18 cellular contexts compared by ENCODE assay signal in the genomic region with DNA sequence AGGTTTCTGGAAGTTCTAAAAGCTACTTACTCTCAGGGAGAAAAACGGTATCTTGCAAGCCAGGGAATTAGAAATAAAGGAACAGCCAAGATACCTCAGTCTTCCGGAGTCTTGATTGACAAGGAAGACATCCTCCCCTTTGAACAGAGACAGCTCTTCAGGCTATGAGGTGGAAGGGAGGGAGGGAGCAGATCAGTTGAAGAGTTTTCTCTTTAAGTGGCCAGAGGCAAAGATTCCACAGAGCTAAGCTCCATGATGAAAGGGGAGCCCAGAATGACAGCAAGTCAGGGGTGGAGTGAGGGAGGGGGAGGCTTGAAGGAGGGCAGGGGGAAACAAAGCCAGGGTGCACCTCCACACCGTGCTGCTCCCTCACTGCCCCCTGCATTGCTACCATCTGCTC. TPM values are rescaled to one million over a fixed set of nuclear protein-coding genes. Genes with fewer than 3 reads are reported as not detected.
DNase-seq lines count a peak whose midpoint lies in the region; ATAC-seq and TF ChIP-seq lines count a peak whose summit lies in the region.
"Had no signal": no experiment of that assay in that cellular context is flagged by ENCODE, and none has a peak within 500 bp of the region (broad histone marks: within the 10 kb centered on the region; RNA-seq: fewer than 3 reads in every experiment).

No MANE protein-coding gene starts in this region.

- H3F3A ChIP-seq in Loucy (ENCODE audit: low read depth) = no peaks in the 10 kb centered on the region; the same call in 1 of the 2 replicates

- 0 out of 2 replicates have a peak overlapping the region, but pooled peaks have one; percentile 51 for H2AFZ ChIP-seq in Loucy (ENCODE audit: low read length)

- no peak for DNase-seq in WERI-Rb-1
- DNase-seq in left kidney (ENCODE audit: low read depth, low spot score) = peak; percentile 29
- DNase-seq in NCI-H526 treated with DMSO at 0.1 percent for 48 hours (lab: John Stamatoyannopoulos, UW) = no peak
- no peak for DNase-seq in SJCRH30
- DNase-seq in stimulated activated CD4-positive, alpha-beta T cell treated with anti-CD3 and anti-CD28 coated beads, Interleukin-2, amount 100 ng/mL, for 48 hours = no peak
- DNase-seq: Calu3; CD8-positive, alpha-beta T cell; DMS79 treated with DMSO at 0.1 percent for 48 hours; Karpas-422; NCI-H1092 treated with DMSO at 0.1 percent for 48 hours; NCI-H1436; NCI-H187 treated with DMSO at 0.1 percent for 48 hours; NCI-H446 treated with DMSO at 0.1 percent for 48 hours; NCI-H526 had no signal

- H3K79me2 ChIP-seq in Loucy (ENCODE audit: insufficient read depth, low read length) = no peaks in the 10 kb centered on the region

- H3K36me3 ChIP-seq in Loucy (ENCODE audit: insufficient read depth, low read length) (no peaks in the 10 kb centered on the region), WERI-Rb-1 (no peaks in the 10 kb centered on the region), SJCRH30 (no peaks in the 10 kb centered on the region)

- no peak for TF ChIP-seq CTCF in Loucy (conservative IDR thresholded peaks at IDR 0.05; ENCODE audit: low read length)
- no peak for TF ChIP-seq CTCF in WERI-Rb-1 (IDR thresholded peaks at IDR 0.05; ENCODE audit: low read depth, low read length)

- no peaks in the 10 kb centered on the region for H3K4me1 ChIP-seq in Loucy (ENCODE audit: insufficient read depth, low read length, poor library complexity, severe bottlenecking)
- H3K4me1 ChIP-seq in SJCRH30 = peaks cover 2% of the 10 kb centered on the region; the same call in 1 of the 2 replicates

- H3K27ac ChIP-seq in WERI-Rb-1 (peak overlapping the region; percentile 75), SJCRH30 (no peak overlapping the region)
- H3K27ac ChIP-seq: C4-2B had no signal

- H3K4me3 ChIP-seq in Loucy (ENCODE audit: low read length, poor library complexity, severe bottlenecking) = no peak overlapping the region
- H3K4me3 ChIP-seq in WERI-Rb-1 (ENCODE audit: low read depth, low read length) = no peak overlapping the region
- H3K4me3 ChIP-seq in SJCRH30 = no peak overlapping the region

- no peak overlapping the region for H3K9ac ChIP-seq in Loucy (ENCODE audit: low read depth, low read length, poor library complexity, severe bottlenecking)

- no peaks in the 10 kb centered on the region for H3K9me2 ChIP-seq in Loucy (replicated peaks; ENCODE audit: low read depth, low read length)

- no peak for ATAC-seq in HG03442 (IDR thresholded peaks at IDR 0.05; ENCODE audit: unreplicated experiment)
- ATAC-seq: CD8-positive, alpha-beta T cell; HCT116 had no signal

- H3K27me3 ChIP-seq in Loucy (ENCODE audit: insufficient read depth, low read length, poor library complexity, severe bottlenecking) (no peaks in the 10 kb centered on the region), WERI-Rb-1 (ENCODE audit: insufficient read depth, low read depth, severe bottlenecking) (no peaks in the 10 kb centered on the region), SJCRH30 (peaks cover 7% of the 10 kb centered on the region; the same call in 1 of the 2 replicates)

- H4K20me1 ChIP-seq in Loucy (ENCODE audit: insufficient read depth, low read length, poor library complexity, severe bottlenecking) = no peaks in the 10 kb centered on the region

- no peaks in the 10 kb centered on the region for H3K9me3 ChIP-seq in Loucy (ENCODE audit: insufficient read depth, low read depth, low read length)
- H3K9me3 ChIP-seq in WERI-Rb-1 (ENCODE audit: severe bottlenecking) = no peaks in the 10 kb centered on the region
- no peaks in the 10 kb centered on the region for H3K9me3 ChIP-seq in SJCRH30 (replicated peaks)

- H3K4me2 ChIP-seq in Loucy (ENCODE audit: low read depth, low read length, poor library complexity, severe bottlenecking) = no peak overlapping the region

RNA-seq across cellular contexts. Expression of a gene that starts 8.2 kb away (rescaled TPM):
- total RNA-seq in SJCRH30 (2014; rRNA removed; shearing (Covaris generic)) = 21.6 and 23.5 TPM in 2 replicates

RNA-seq across cellular contexts. Expression of a gene that starts 47.4 kb away (rescaled TPM):
- total RNA-seq in SJCRH30 (2014; rRNA removed; shearing (Covaris generic)) = 16.2 and 18.0 TPM in 2 replicates
